ENCODE assay signal across 1 cellular context in genomic region chr18:36589857-36590543, GRCh38.
TF ChIP-seq lines count a peak whose summit lies in the region.

No MANE protein-coding gene starts in this region.

TF ChIP-seq in HepG2, 621 proteins besides CTCF, POLR2A, EP300 and RAD21 (continued from another document):
- no peak for TF ChIP-seq ZNF646 (CRISPR knock-in tag; IDR thresholded peaks at IDR 0.05)
- TF ChIP-seq TOE1 (CRISPR knock-in tag; IDR thresholded peaks at IDR 0.05), result no peak
- TF ChIP-seq ZSCAN5A (CRISPR knock-in tag; IDR thresholded peaks at IDR 0.05; ENCODE audit: borderline replicate concordance), result no peak
- no peak for TF ChIP-seq ZNF512 (CRISPR knock-in tag; IDR thresholded peaks at IDR 0.05)
- TF ChIP-seq ZNF672 (CRISPR knock-in tag; IDR thresholded peaks at IDR 0.05), result no peak
